In genomic region chr20:49812463-49813304, GRCh38 we compare ENCODE assay signal across 7 cellular contexts.
A peak's percentile ranks its signal among the peaks of the same experiment; 100 is the strongest.
DNase-seq lines count a peak whose midpoint lies in the region; ATAC-seq, FAIRE-seq and TF ChIP-seq lines count a peak whose summit lies in the region.

SLC9A8 (plus strand) TSS chr20:49812828; CDS start chr20:49812923, 95 bp downstream.

- ATAC-seq in HG02970 (IDR thresholded peaks at IDR 0.05; ENCODE audit: low FRiP score, unreplicated experiment), result peak; percentile 87

- FAIRE-seq in GM18507 (lab: Jason Lieb, UNC), result peak; percentile 83

- TF ChIP-seq CTCF in retinal pigment epithelial cell (conservative IDR thresholded peaks at IDR 0.05; ENCODE audit: low read depth, low read length), result peak; percentile 27

- DNase-seq in GM18507 (ENCODE audit: extremely low spot score, insufficient read length, low read depth), result peak; percentile 71
- DNase-seq in NCI-H2081 (lab: John Stamatoyannopoulos, UW), result peak; percentile 81 to 88
- peak; percentile 73 for DNase-seq in T-helper 9 cell
- peak; percentile 94 for DNase-seq in astrocyte of the hippocampus (ENCODE audit: low read depth, low spot score)
- peak; percentile 46 to 95 (median 84) for DNase-seq in hypothalamus (lab: John Stamatoyannopoulos, UW)
- DNase-seq in retinal pigment epithelial cell (ENCODE audit: low read depth), result peak; percentile 48

- H3K4me3 ChIP-seq in retinal pigment epithelial cell (ENCODE audit: low read length), result peak within 1 kb of the TSS; percentile 90

Comparison
In these comparisons a context has a peak if more than half of its experiments do, and no peak if none do; other contexts are left out.
1. Peak in every context shown above with its lines: DNase-seq, ATAC-seq and H3K4me3 ChIP-seq.